20 cellular contexts compared by ENCODE assay signal in the genomic region with DNA sequence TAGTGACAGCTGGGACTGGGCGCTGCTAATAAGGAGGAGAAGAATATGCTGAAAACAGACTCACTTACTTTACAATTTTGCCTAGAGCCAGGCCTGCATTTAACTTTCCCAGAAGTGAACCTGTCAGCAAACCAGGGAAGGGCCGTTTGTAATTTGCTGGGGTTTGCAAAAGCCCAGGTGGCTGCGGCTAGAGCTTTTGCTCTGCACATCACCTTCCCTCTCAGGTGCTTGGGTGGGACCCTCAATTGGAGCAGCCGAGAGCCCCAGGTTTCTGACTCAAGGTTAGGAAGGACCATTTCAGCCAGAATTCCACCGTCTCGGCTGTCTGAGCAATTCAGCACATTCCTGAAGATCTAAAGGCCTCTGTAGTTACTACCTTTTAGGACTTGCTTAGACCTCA.
"Had no signal": no experiment of that assay in that cellular context is flagged by ENCODE, and none has a peak within 500 bp of the region (broad histone marks: within the 10 kb centered on the region; RNA-seq: fewer than 3 reads in every experiment).

No MANE protein-coding gene starts in this region.

- H3K9me3 Mint-ChIP-seq: activated CD4-positive, alpha-beta memory T cell treated with anti-CD3 and anti-CD28 coated beads for 36 hours; activated naive CD4-positive, alpha-beta T cell treated with anti-CD3 and anti-CD28 coated beads, Interleukin-2, amount 50 U/mL, for 24 hours; neural crest cell; stimulated activated naive CD8-positive, alpha-beta T cell treated with anti-CD3 and anti-CD28 coated beads, Interleukin-15, Interleukin-2, amounts not matched to agents 100 ng/mL and 50 ng/mL, for 24 hours; T-helper 2 cell treated with Interferon-gamma antibody and Interleukin-4, amounts not matched to agents 5 μg/mL and 100 μg/mL, for 36 hours; type B pancreatic cell had no signal

- H3K27ac Mint-ChIP-seq: activated CD4-positive, alpha-beta memory T cell treated with anti-CD3 and anti-CD28 coated beads for 36 hours; activated CD8-positive, alpha-beta memory T cell treated with anti-CD3 and anti-CD28 coated beads, Interleukin-2, amount 10 ng/mL, durations not matched to agents 7 days and 5 days; activated naive CD4-positive, alpha-beta T cell treated with anti-CD3 and anti-CD28 coated beads, Interleukin-2, amount 50 U/mL, for 24 hours; stimulated activated naive CD8-positive, alpha-beta T cell treated with anti-CD3 and anti-CD28 coated beads, Interleukin-15, Interleukin-2, amounts not matched to agents 100 ng/mL and 50 ng/mL, for 24 hours; T-helper 2 cell treated with Interferon-gamma antibody and Interleukin-4, amounts not matched to agents 5 μg/mL and 100 μg/mL, for 36 hours; type B pancreatic cell had no signal

- H3K4me1 ChIP-seq: prostate gland, suprapubic skin had no signal

- H3K36me3 ChIP-seq: cardiac muscle cell, left ventricle myocardium inferior, prostate gland, suprapubic skin had no signal

- H3K36me3 Mint-ChIP-seq: activated CD4-positive, alpha-beta memory T cell treated with anti-CD3 and anti-CD28 coated beads for 36 hours; activated CD8-positive, alpha-beta memory T cell treated with anti-CD3 and anti-CD28 coated beads, Interleukin-2, amount 10 ng/mL, durations not matched to agents 7 days and 5 days; activated naive CD4-positive, alpha-beta T cell treated with anti-CD3 and anti-CD28 coated beads, Interleukin-2, amount 50 U/mL, for 24 hours; type B pancreatic cell had no signal

- H3K9me3 ChIP-seq: left ventricle myocardium inferior, prostate gland, suprapubic skin had no signal

- H3K4me1 Mint-ChIP-seq: activated CD8-positive, alpha-beta memory T cell treated with anti-CD3 and anti-CD28 coated beads, Interleukin-2, amount 10 ng/mL, durations not matched to agents 7 days and 5 days had no signal

- H3K27me3 Mint-ChIP-seq: activated CD4-positive, alpha-beta memory T cell treated with anti-CD3 and anti-CD28 coated beads for 36 hours; activated CD4-positive, alpha-beta T cell treated with anti-CD3 and anti-CD28 coated beads for 36 hours; activated naive CD4-positive, alpha-beta T cell treated with anti-CD3 and anti-CD28 coated beads, Interleukin-2, amount 50 U/mL, for 24 hours; stimulated activated naive CD8-positive, alpha-beta T cell treated with anti-CD3 and anti-CD28 coated beads, Interleukin-15, Interleukin-2, amounts not matched to agents 100 ng/mL and 50 ng/mL, for 24 hours; type B pancreatic cell had no signal

- ATAC-seq: activated CD8-positive, alpha-beta memory T cell treated with anti-CD3 and anti-CD28 coated beads, Interleukin-2, amount 10 ng/mL, durations not matched to agents 7 days and 5 days; right cardiac atrium had no signal

- H3K27ac ChIP-seq: cardiac muscle cell, left ventricle myocardium inferior, prostate gland, suprapubic skin had no signal

- H3K4me3 Mint-ChIP-seq: activated CD4-positive, alpha-beta memory T cell treated with anti-CD3 and anti-CD28 coated beads for 36 hours; activated CD4-positive, alpha-beta T cell treated with anti-CD3 and anti-CD28 coated beads for 36 hours; activated CD8-positive, alpha-beta memory T cell treated with anti-CD3 and anti-CD28 coated beads, Interleukin-2, amount 10 ng/mL, durations not matched to agents 7 days and 5 days; activated naive CD4-positive, alpha-beta T cell treated with anti-CD3 and anti-CD28 coated beads, Interleukin-2, amount 50 U/mL, for 24 hours; neural crest cell; stimulated activated naive CD8-positive, alpha-beta T cell treated with anti-CD3 and anti-CD28 coated beads, Interleukin-15, Interleukin-2, amounts not matched to agents 100 ng/mL and 50 ng/mL, for 24 hours; T-helper 2 cell treated with Interferon-gamma antibody and Interleukin-4, amounts not matched to agents 5 μg/mL and 100 μg/mL, for 36 hours; type B pancreatic cell had no signal

- DNase-seq: activated CD4-positive, alpha-beta memory T cell treated with anti-CD3 and anti-CD28 coated beads for 36 hours; activated CD4-positive, alpha-beta T cell treated with anti-CD3 and anti-CD28 coated beads for 36 hours; activated CD8-positive, alpha-beta memory T cell treated with anti-CD3 and anti-CD28 coated beads, Interleukin-2, amount 10 ng/mL, durations not matched to agents 7 days and 5 days; activated effector memory CD4-positive, alpha-beta T cell treated with anti-CD3 and anti-CD28 coated beads, Interleukin-2, amount 50 U/mL, for 16 hours; activated T-cell treated with anti-CD3 and anti-CD28 coated beads, Interleukin-2, amount 50 U/mL, for 1 hour; foreskin melanocyte; glutamatergic neuron; hypothalamus; left ventricle myocardium inferior; mammary epithelial cell; midbrain; right cardiac atrium had no signal

- H3K4me3 ChIP-seq: cardiac muscle cell, left ventricle myocardium inferior, prostate gland, suprapubic skin had no signal

- H3K27me3 ChIP-seq: cardiac muscle cell, suprapubic skin had no signal
